In the genomic region with DNA sequence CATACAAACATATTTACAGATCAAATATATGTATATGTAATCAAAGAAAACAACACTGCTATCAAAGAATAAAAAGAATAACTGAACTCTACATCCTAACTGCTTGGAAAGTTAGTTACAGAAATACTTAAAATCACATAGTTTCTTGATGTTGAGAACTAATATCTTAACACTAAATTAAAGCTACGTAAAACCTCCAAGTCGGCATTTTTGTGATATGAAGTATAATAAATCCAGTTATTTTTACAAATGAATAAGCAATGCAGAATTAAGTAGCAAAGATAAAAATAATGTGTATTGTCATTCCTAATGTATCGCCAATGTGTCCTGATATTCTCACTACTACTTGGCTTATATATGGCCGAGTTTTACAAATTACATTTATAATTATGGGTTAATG, we compare ENCODE assay signal across 2 cellular contexts.
TF ChIP-seq lines count a peak whose summit lies in the region.

No MANE protein-coding gene starts in this region.

TF ChIP-seq in HepG2, 621 proteins besides CTCF, POLR2A, EP300 and RAD21 (continued from another document):
- TF ChIP-seq, protein P1, sequence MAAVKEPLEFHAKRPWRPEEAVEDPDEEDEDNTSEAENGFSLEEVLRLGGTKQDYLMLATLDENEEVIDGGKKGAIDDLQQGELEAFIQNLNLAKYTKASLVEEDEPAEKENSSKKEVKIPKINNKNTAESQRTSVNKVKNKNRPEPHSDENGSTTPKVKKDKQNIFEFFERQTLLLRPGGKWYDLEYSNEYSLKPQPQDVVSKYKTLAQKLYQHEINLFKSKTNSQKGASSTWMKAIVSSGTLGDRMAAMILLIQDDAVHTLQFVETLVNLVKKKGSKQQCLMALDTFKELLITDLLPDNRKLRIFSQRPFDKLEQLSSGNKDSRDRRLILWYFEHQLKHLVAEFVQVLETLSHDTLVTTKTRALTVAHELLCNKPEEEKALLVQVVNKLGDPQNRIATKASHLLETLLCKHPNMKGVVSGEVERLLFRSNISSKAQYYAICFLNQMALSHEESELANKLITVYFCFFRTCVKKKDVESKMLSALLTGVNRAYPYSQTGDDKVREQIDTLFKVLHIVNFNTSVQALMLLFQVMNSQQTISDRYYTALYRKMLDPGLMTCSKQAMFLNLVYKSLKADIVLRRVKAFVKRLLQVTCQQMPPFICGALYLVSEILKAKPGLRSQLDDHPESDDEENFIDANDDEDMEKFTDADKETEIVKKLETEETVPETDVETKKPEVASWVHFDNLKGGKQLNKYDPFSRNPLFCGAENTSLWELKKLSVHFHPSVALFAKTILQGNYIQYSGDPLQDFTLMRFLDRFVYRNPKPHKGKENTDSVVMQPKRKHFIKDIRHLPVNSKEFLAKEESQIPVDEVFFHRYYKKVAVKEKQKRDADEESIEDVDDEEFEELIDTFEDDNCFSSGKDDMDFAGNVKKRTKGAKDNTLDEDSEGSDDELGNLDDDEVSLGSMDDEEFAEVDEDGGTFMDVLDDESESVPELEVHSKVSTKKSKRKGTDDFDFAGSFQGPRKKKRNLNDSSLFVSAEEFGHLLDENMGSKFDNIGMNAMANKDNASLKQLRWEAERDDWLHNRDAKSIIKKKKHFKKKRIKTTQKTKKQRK (IDR thresholded peaks at IDR 0.05; ENCODE audit: low read length), result no peak
- peak; percentile 75 to 88 for TF ChIP-seq MAFK (conservative IDR thresholded peaks at IDR 0.05 in 1 of 2, IDR thresholded peaks at IDR 0.05 in 1 of 2; ENCODE audit: low read length in 2 of 2)

TF ChIP-seq in K562, 482 proteins besides CTCF, POLR2A, EP300 and RAD21 (continued from another document):
- TF ChIP-seq, protein P2, sequence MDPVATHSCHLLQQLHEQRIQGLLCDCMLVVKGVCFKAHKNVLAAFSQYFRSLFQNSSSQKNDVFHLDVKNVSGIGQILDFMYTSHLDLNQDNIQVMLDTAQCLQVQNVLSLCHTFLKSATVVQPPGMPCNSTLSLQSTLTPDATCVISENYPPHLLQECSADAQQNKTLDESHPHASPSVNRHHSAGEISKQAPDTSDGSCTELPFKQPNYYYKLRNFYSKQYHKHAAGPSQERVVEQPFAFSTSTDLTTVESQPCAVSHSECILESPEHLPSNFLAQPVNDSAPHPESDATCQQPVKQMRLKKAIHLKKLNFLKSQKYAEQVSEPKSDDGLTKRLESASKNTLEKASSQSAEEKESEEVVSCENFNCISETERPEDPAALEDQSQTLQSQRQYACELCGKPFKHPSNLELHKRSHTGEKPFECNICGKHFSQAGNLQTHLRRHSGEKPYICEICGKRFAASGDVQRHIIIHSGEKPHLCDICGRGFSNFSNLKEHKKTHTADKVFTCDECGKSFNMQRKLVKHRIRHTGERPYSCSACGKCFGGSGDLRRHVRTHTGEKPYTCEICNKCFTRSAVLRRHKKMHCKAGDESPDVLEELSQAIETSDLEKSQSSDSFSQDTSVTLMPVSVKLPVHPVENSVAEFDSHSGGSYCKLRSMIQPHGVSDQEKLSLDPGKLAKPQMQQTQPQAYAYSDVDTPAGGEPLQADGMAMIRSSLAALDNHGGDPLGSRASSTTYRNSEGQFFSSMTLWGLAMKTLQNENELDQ (CRISPR knock-in tag; IDR thresholded peaks at IDR 0.05; ENCODE audit: borderline replicate concordance), result no peak
- TF ChIP-seq C11orf30 (IDR thresholded peaks at IDR 0.05; ENCODE audit: low read depth) (peak; percentile 62; the same call in 1 of the 2 replicates), MAFK (IDR thresholded peaks at IDR 0.05; ENCODE audit: low read length) (peak; percentile 57; the same call in 1 of the 2 replicates), CCNT2 (IDR thresholded peaks at IDR 0.05; ENCODE audit: borderline replicate concordance, extremely low read depth, insufficient read length, low read depth, low read length) (no peak)
